ENCODE assay signal across 23 cellular contexts in the genomic region with DNA sequence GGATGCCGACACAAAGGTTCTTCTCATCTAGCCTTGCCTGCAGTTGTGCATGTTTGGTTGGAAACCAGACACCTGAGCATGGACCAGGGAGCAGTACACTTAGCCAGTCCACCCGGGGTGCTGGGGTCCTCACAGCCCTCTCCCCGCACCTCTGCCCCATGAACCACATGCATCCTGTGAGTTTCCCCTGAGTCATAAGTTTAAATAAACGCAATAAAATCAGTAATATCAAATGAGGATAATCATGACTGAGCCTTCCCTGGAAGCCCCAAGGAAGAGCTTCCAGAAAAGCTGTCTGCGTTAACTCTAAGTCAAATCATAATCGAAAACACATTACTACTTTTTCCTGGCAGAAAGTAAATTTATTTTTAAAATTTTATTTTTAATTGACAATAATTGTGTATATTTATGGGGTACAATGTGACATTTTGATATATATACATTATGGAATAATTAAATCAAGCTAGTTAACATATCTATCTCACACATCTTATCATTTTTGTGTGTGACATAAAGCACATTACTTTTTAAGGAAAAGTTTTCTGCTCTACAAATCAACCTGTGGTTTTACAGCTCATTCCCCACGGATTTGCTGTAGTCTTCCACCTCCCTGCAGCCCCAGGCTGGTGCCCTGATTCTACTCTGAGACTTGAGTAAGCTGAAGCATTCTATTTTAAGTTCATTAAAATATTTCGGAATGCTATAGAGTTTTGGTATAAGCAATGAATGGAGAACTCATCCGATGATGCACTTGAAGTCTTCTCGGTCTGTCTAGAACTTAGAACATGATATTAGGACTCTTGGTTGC.
"Had no signal": no experiment of that assay in that cellular context is flagged by ENCODE, and none has a peak within 500 bp of the region (broad histone marks: within the 10 kb centered on the region; RNA-seq: fewer than 3 reads in every experiment).

No MANE protein-coding gene starts in this region.

- H3K9me3 ChIP-seq: pancreas, testis, upper lobe of left lung had no signal

- H3K9ac ChIP-seq: neural progenitor cell had no signal

- H3K4me1 ChIP-seq: foreskin keratinocyte, neural progenitor cell, pancreas, spleen, testis, upper lobe of left lung had no signal

- H3K27ac Mint-ChIP-seq: activated CD4-positive, alpha-beta memory T cell treated with anti-CD3 and anti-CD28 coated beads for 36 hours; activated naive CD4-positive, alpha-beta T cell treated with anti-CD3 and anti-CD28 coated beads for 36 hours; activated naive CD8-positive, alpha-beta T cell treated with anti-CD3 and anti-CD28 coated beads, Interleukin-2, amount 50 U/mL, for 24 hours; activated T-helper 1 cell treated with anti-CD3 and anti-CD28 coated beads, Interleukin-12 subunit alpha, Interleukin-12 subunit beta, Interleukin-2, Interleukin-4 antibody, amounts not matched to agents 30 ng/mL and 10 ng/mL and 1 ng/mL, durations not matched to agents 14 hours and 24 hours and 36 hours; naive thymus-derived CD4-positive, alpha-beta T cell; neural progenitor cell; stimulated activated memory B cell treated with anti-CD40 and anti-IgM and Interleukin-4, amounts not matched to agents 10 μg/mL and 1 μg/mL and 100 μg/mL, for 72 hours; T-helper 2 cell treated with Interferon-gamma antibody and Interleukin-4, amounts not matched to agents 5 μg/mL and 100 μg/mL, for 36 hours had no signal

- H3K4me3 Mint-ChIP-seq: activated CD4-positive, alpha-beta memory T cell treated with anti-CD3 and anti-CD28 coated beads for 36 hours; activated naive CD4-positive, alpha-beta T cell treated with anti-CD3 and anti-CD28 coated beads for 36 hours; activated naive CD8-positive, alpha-beta T cell treated with anti-CD3 and anti-CD28 coated beads, Interleukin-2, amount 50 U/mL, for 24 hours; activated T-helper 1 cell treated with anti-CD3 and anti-CD28 coated beads, Interleukin-12 subunit alpha, Interleukin-12 subunit beta, Interleukin-2, Interleukin-4 antibody, amounts not matched to agents 30 ng/mL and 10 ng/mL and 1 ng/mL, durations not matched to agents 14 hours and 24 hours and 36 hours; naive thymus-derived CD4-positive, alpha-beta T cell; neural progenitor cell; stimulated activated memory B cell treated with anti-CD40 and anti-IgM and Interleukin-4, amounts not matched to agents 10 μg/mL and 1 μg/mL and 100 μg/mL, for 72 hours; T-helper 2 cell treated with Interferon-gamma antibody and Interleukin-4, amounts not matched to agents 5 μg/mL and 100 μg/mL, for 36 hours had no signal

- ATAC-seq: activated naive CD8-positive, alpha-beta T cell treated with anti-CD3 and anti-CD28 coated beads, Interleukin-2, amount 50 U/mL, for 24 hours; esophagus mucosa; foreskin keratinocyte; naive thymus-derived CD4-positive, alpha-beta T cell; pancreas; sciatic nerve; stimulated activated memory B cell treated with anti-CD40 and anti-IgM and Interleukin-4, amounts not matched to agents 10 μg/mL and 1 μg/mL and 100 μg/mL, for 72 hours had no signal

- H3K9me3 Mint-ChIP-seq: activated T-helper 1 cell treated with anti-CD3 and anti-CD28 coated beads, Interleukin-12 subunit alpha, Interleukin-12 subunit beta, Interleukin-2, Interleukin-4 antibody, amounts not matched to agents 30 ng/mL and 10 ng/mL and 1 ng/mL, durations not matched to agents 14 hours and 24 hours and 36 hours; T-helper 2 cell treated with Interferon-gamma antibody and Interleukin-4, amounts not matched to agents 5 μg/mL and 100 μg/mL, for 36 hours had no signal

- H3K36me3 Mint-ChIP-seq: activated CD4-positive, alpha-beta memory T cell treated with anti-CD3 and anti-CD28 coated beads for 36 hours; naive thymus-derived CD4-positive, alpha-beta T cell; neural progenitor cell; stimulated activated memory B cell treated with anti-CD40 and anti-IgM and Interleukin-4, amounts not matched to agents 10 μg/mL and 1 μg/mL and 100 μg/mL, for 72 hours had no signal

- H3K4me1 Mint-ChIP-seq: activated naive CD8-positive, alpha-beta T cell treated with anti-CD3 and anti-CD28 coated beads, Interleukin-2, amount 50 U/mL, for 24 hours; naive thymus-derived CD4-positive, alpha-beta T cell; neural progenitor cell; stimulated activated memory B cell treated with anti-CD40 and anti-IgM and Interleukin-4, amounts not matched to agents 10 μg/mL and 1 μg/mL and 100 μg/mL, for 72 hours had no signal

- H3K4me2 ChIP-seq: neural progenitor cell had no signal

- H3K27me3 ChIP-seq: foreskin keratinocyte, neural progenitor cell, pancreas, spleen, testis, upper lobe of left lung had no signal

- H3K27ac ChIP-seq: foreskin keratinocyte, neural progenitor cell, pancreas, spleen, testis, upper lobe of left lung had no signal

- H3K4me3 ChIP-seq: neural progenitor cell, pancreas, spleen, testis, upper lobe of left lung had no signal

- H3K36me3 ChIP-seq: neural progenitor cell, pancreas, spleen, upper lobe of left lung had no signal

- DNase-seq: activated CD4-positive, alpha-beta memory T cell treated with anti-CD3 and anti-CD28 coated beads for 36 hours; activated naive CD4-positive, alpha-beta T cell treated with anti-CD3 and anti-CD28 coated beads for 36 hours; activated naive CD8-positive, alpha-beta T cell treated with anti-CD3 and anti-CD28 coated beads, Interleukin-2, amount 50 U/mL, for 24 hours; activated T-cell treated with anti-CD3 and anti-CD28 coated beads for 4 hours; cerebellar nuclear complex; cortex of kidney; foreskin keratinocyte; mesendoderm; naive thymus-derived CD4-positive, alpha-beta T cell; pancreas; spleen; stimulated activated CD4-positive, alpha-beta T cell treated with anti-CD3 and anti-CD28 coated beads, Interleukin-4, amount 100 ng/mL, for 4 hours; testis; upper lobe of left lung had no signal

- H2AFZ ChIP-seq: neural progenitor cell had no signal

- FAIRE-seq: astrocyte, keratinocyte, pancreas, TTC549 had no signal
